13 cellular contexts compared by ENCODE assay signal in the genomic region with DNA sequence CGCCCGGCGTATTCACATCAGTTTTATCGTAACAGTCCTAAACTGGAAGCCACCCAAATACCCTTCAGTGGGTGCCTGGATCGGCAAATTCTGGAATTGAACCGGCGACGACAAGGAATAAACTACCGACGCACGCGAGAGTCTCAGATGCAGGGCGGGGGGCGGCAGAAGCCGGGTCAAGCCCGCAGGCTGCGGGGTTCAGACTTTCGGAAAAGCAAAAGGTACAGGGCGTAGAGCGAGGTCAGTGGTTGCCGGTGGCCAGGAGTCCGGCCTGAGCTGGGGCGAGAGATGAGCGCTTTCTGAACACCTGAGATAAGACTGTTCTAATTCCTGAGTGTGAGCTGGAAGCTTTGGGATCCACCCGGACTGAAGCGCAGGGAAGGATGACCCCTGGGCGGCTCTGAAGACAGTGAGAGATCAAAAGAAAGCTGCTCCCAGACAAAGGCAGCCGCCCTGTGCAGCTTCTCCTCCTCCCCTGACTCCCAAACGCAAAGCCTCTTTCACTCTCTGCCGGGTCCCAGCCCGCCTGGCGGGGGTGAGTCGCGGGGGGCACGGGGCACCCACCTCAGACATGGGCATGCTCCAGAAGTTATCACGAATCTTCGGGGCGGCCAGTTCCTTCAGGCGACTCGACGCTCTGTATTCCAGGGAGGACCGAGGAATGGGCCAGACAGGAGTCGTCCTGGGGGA. TPM values are rescaled to one million over a fixed set of nuclear protein-coding genes. Genes with fewer than 3 reads are reported as not detected.
DNase-seq lines count a peak whose midpoint lies in the region; ATAC-seq and TF ChIP-seq lines count a peak whose summit lies in the region.
"Had no signal": no experiment of that assay in that cellular context is flagged by ENCODE, and none has a peak within 500 bp of the region (broad histone marks: within the 10 kb centered on the region; RNA-seq: fewer than 3 reads in every experiment).

No MANE protein-coding gene starts in this region.

- TF ChIP-seq CTCF in chondrocyte (IDR thresholded peaks at IDR 0.05), result no peak
- no peak for TF ChIP-seq CTCF in progenitor cell of endocrine pancreas (IDR thresholded peaks at IDR 0.05; ENCODE audit: unreplicated experiment)

- H3K4me1 Mint-ChIP-seq in chondrocyte (ENCODE audit: low read depth) (peaks cover 12% of the 10 kb centered on the region), progenitor cell of endocrine pancreas (ENCODE audit: low read depth) (no peaks in the 10 kb centered on the region)

- H3K27me3 Mint-ChIP-seq in chondrocyte (ENCODE audit: low read depth) (peaks cover 39% of the 10 kb centered on the region), progenitor cell of endocrine pancreas (peaks cover 46% of the 10 kb centered on the region)

- no peaks in the 10 kb centered on the region for H3K36me3 ChIP-seq in H7 (replicated peaks; ENCODE audit: control insufficient read depth, insufficient read depth, low read length)
- H3K36me3 ChIP-seq: MG63 had no signal

- H3K4me3 Mint-ChIP-seq in chondrocyte (ENCODE audit: unreplicated experiment) (no peak overlapping the region), progenitor cell of endocrine pancreas (ENCODE audit: low read depth) (no peak overlapping the region)

- no peak overlapping the region for H3K4me3 ChIP-seq in H7 (ENCODE audit: insufficient read depth, low read depth, low read length)
- H3K4me3 ChIP-seq: MG63 had no signal

- DNase-seq in H7, result peak; percentile 52
- peak; percentile 61 for DNase-seq in chondrocyte (ENCODE audit: low spot score)
- peak; percentile 75 for DNase-seq in mesenteric fat pad (ENCODE audit: low spot score)
- DNase-seq in progenitor cell of endocrine pancreas (ENCODE audit: low spot score, unreplicated experiment), result peak; percentile 5
- no peak for DNase-seq in cerebellar cortex (ENCODE audit: low spot score)
- DNase-seq in activated CD4-positive, alpha-beta T cell treated with anti-CD3 and anti-CD28 coated beads, Interleukin-2, amount 50 U/mL, for 48 hours, result no peak
- DNase-seq: COR-L47, GOT3, MG63, NCI-H1092, NCI-H510A treated with DMSO at 0.1 percent for 48 hours had no signal

- H3K36me3 Mint-ChIP-seq in chondrocyte (ENCODE audit: low read depth) (no peaks in the 10 kb centered on the region), progenitor cell of endocrine pancreas (ENCODE audit: insufficient read depth) (no peaks in the 10 kb centered on the region)

- H3K9me3 Mint-ChIP-seq in chondrocyte (ENCODE audit: low read depth) (no peaks in the 10 kb centered on the region), progenitor cell of endocrine pancreas (ENCODE audit: low read depth) (no peaks in the 10 kb centered on the region)

- H3K27ac Mint-ChIP-seq in chondrocyte (ENCODE audit: unreplicated experiment), result no peak overlapping the region
- H3K27ac Mint-ChIP-seq in progenitor cell of endocrine pancreas, result no peak overlapping the region

- H3K27me3 ChIP-seq in H7 (ENCODE audit: control insufficient read depth, insufficient read depth, low read length), result 0 out of 2 replicates have a peak, but pooled peaks cover 1% of the 10 kb centered on the region
- H3K27me3 ChIP-seq: MG63 had no signal

- ATAC-seq in HG03571 (IDR thresholded peaks at IDR 0.05; ENCODE audit: unreplicated experiment), result no peak
- ATAC-seq: HepG2 had no signal

RNA-seq across cellular contexts. Expression of a gene that starts 26.2 kb away (rescaled TPM):
- 43.4 and 49.6 TPM in 2 replicates for total RNA-seq in H7 (2014; rRNA removed; shearing (Covaris generic))
- total RNA-seq in chondrocyte (40.2 to 44.5 TPM (median 42.4 TPM) in 3 replicates), mesenteric fat pad (53.5 TPM), progenitor cell of endocrine pancreas (42.6 and 46.7 TPM in 2 replicates)

RNA-seq across cellular contexts. Expression of a gene that starts 38.2 kb away (rescaled TPM):
- total RNA-seq in H7 (2014; rRNA removed; shearing (Covaris generic)), result 9.2 and 13.9 TPM in 2 replicates
- 1.1 to 1.4 TPM (median 1.4 TPM) in 3 replicates for total RNA-seq in chondrocyte
- 5.9 TPM for total RNA-seq in mesenteric fat pad
- 13.2 and 13.8 TPM in 2 replicates for total RNA-seq in progenitor cell of endocrine pancreas
- total RNA-seq: HepG2 had no signal

Comparison
In these comparisons a context has a peak if more than half of its experiments do, and no peak if none do; other contexts are left out.
1. DNase-seq: peak in H7 (single experiment), chondrocyte (single experiment), mesenteric fat pad (single experiment) and progenitor cell of endocrine pancreas (single experiment); none in cerebellar cortex (single experiment) and activated CD4-positive, alpha-beta T cell treated with anti-CD3 and anti-CD28 coated beads, Interleukin-2, amount 50 U/mL, for 48 hours (0 of 2).